ENCODE assay signal across 8 cellular contexts in the genomic region with DNA sequence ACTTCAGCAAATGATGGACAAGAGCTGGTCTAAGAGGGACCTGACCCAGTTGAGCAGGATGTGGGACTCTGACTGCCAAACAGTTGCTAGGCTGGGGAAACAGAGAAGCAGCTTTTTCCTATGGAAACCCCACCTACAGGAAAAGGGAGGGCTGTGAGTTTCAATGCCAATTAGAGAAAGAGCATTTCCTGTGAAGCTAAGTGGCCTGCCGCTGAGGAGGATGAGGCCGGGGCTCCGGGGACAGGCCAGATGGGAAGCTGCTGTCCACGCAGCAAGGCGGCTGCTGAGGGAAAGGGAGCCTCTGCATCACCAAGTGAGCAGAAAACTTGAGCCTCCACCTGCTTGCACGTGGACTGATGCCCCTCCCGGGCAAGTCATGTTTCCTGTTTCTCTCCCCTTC. TPM values are rescaled to one million over a fixed set of nuclear protein-coding genes. Genes with fewer than 3 reads are reported as not detected.
A peak's percentile ranks its signal among the peaks of the same experiment; 100 is the strongest.
DNase-seq lines count a peak whose midpoint lies in the region; ATAC-seq and TF ChIP-seq lines count a peak whose summit lies in the region.

A gene (minus strand): TSS at position 90 of the 400 bp plus-strand sequence. CDS start 351 bp downstream, outside the sequence.

- CTCF ChIA-PET in IMR-90 (lab: Yijun Ruan, JAX): interaction anchor here (0.6 to 1.5 kb wide), 4 partner anchors 34 to 293 kb away, joined by 3 read pairs; a partner anchor contains a TSS

- H3K4me1 ChIP-seq in IMR-90 (ENCODE audit: control insufficient read depth, insufficient read depth, low read length) (no peaks in the 10 kb centered on the region), left lung (peaks cover 9 to 58% of the 10 kb centered on the region in 2 donors)

- H3K4me3 ChIP-seq in IMR-90 (ENCODE audit: insufficient read depth, low read depth, low read length): no peak within 1 kb of the TSS
- peak within 1 kb of the TSS; percentile 15 to 31 for H3K4me3 ChIP-seq in left lung
- no peak within 1 kb of the TSS for H3K4me3 ChIP-seq in MG63

- no peak for TF ChIP-seq RAD21 in IMR-90 (IDR thresholded peaks at IDR 0.05; ENCODE audit: low read length)

- no peaks in the 10 kb centered on the region for H3K79me1 ChIP-seq in IMR-90 (ENCODE audit: low read depth in 1 of 2, low read length in 2 of 2)

- H4K20me1 ChIP-seq in IMR-90 (ENCODE audit: insufficient read depth, low read length): no peaks in the 10 kb centered on the region; the same call in 1 of the 2 replicates

- H3K18ac ChIP-seq in IMR-90 (ENCODE audit: low read depth, low read length): no peak within 1 kb of the TSS

- H2AK5ac ChIP-seq in IMR-90 (ENCODE audit: low read depth, low read length): no peak within 1 kb of the TSS

- H3K23ac ChIP-seq in IMR-90 (ENCODE audit: low read depth, low read length): peak within 1 kb of the TSS; percentile 25; the same call in 1 of the 2 replicates

- peak; percentile 27 for DNase-seq in AG08395 (ENCODE audit: low spot score)
- DNase-seq in IMR-90: peak; percentile 7
- peak; percentile 15 to 29 for DNase-seq in activated T-cell treated with anti-CD3 and anti-CD28 coated beads, Interleukin-2, amount 50 U/mL, for 72 hours
- DNase-seq in left lung: peak in 1 of 2 donors; percentile 80
- no peak for DNase-seq in NCI-H2029 (lab: John Stamatoyannopoulos, UW)
- no peak for DNase-seq in mesothelial cell of epicardium (ENCODE audit: low spot score in 2 of 2, unreplicated experiment in 2 of 2)
- no peak for DNase-seq in MG63

- no peak within 1 kb of the TSS for H2BK5ac ChIP-seq in IMR-90 (ENCODE audit: low read depth, low read length, poor library complexity, severe bottlenecking)

- no peak within 1 kb of the TSS for H4K91ac ChIP-seq in IMR-90 (ENCODE audit: insufficient read depth, low read depth, low read length)

- peak within 1 kb of the TSS; percentile 23 to 71 for H3K4me3 Mint-ChIP-seq in activated T-cell treated with anti-CD3 and anti-CD28 coated beads, Interleukin-2, amount 50 U/mL, for 72 hours
- no peak within 1 kb of the TSS for H3K4me3 Mint-ChIP-seq in mesothelial cell of epicardium

- H2AFZ ChIP-seq in IMR-90 (replicated peaks; ENCODE audit: low read length, poor library complexity): peak within 1 kb of the TSS; percentile 26

- H3K27me3 Mint-ChIP-seq in activated T-cell treated with anti-CD3 and anti-CD28 coated beads, Interleukin-2, amount 50 U/mL, for 72 hours (ENCODE audit: low read depth): no peaks in the 10 kb centered on the region
- no peaks in the 10 kb centered on the region for H3K27me3 Mint-ChIP-seq in mesothelial cell of epicardium (ENCODE audit: low read depth)

- H3K36me3 ChIP-seq in IMR-90 (ENCODE audit: control insufficient read depth, insufficient read depth, low read length) (no peaks in the 10 kb centered on the region), left lung (no peaks in the 10 kb centered on the region), MG63 (no peaks in the 10 kb centered on the region)

- no peak for TF ChIP-seq POLR2A in IMR-90 (IDR thresholded peaks at IDR 0.05; ENCODE audit: low read depth, low read length)

- no peaks in the 10 kb centered on the region for H3K9me3 Mint-ChIP-seq in activated T-cell treated with anti-CD3 and anti-CD28 coated beads, Interleukin-2, amount 50 U/mL, for 72 hours
- no peaks in the 10 kb centered on the region for H3K9me3 Mint-ChIP-seq in mesothelial cell of epicardium

- intact Hi-C loops in IMR-90 (cut with micrococcal nuclease) (no loop called here), left lung (cut with DNase I) (loop anchor here in 1 of 2 donors (10.0 kb wide), 1 partner anchor 73 kb away; no protein-coding TSS in a partner anchor)

- H3K56ac ChIP-seq in IMR-90 (ENCODE audit: extremely low read depth, insufficient read depth, low read length): no peak within 1 kb of the TSS

- H3K4me2 ChIP-seq in IMR-90 (ENCODE audit: low read depth, low read length): no peak within 1 kb of the TSS

- H2BK20ac ChIP-seq in IMR-90 (ENCODE audit: low read depth, low read length): no peak within 1 kb of the TSS

- no peaks in the 10 kb centered on the region for H3K36me3 Mint-ChIP-seq in activated T-cell treated with anti-CD3 and anti-CD28 coated beads, Interleukin-2, amount 50 U/mL, for 72 hours (ENCODE audit: insufficient read depth in 2 of 2)
- H3K36me3 Mint-ChIP-seq in mesothelial cell of epicardium: no peaks in the 10 kb centered on the region

- H3K9ac ChIP-seq in IMR-90 (ENCODE audit: low read depth, low read length): no peak within 1 kb of the TSS

- H4K8ac ChIP-seq in IMR-90 (ENCODE audit: low read depth in 2 of 2, low read length in 2 of 2): no peak within 1 kb of the TSS

- in situ Hi-C loops in IMR-90 (cut with MboI; ENCODE audit: low sequenced_read_pairs): loop anchor here (5.0 kb wide), 2 partner anchors 81 to 266 kb away; a partner anchor contains a TSS

- H3K9me1 ChIP-seq in IMR-90 (ENCODE audit: insufficient read depth, low read length): no peaks in the 10 kb centered on the region

- H3K27ac ChIP-seq in IMR-90 (ENCODE audit: insufficient read depth, low read length): no peak within 1 kb of the TSS
- peak within 1 kb of the TSS; percentile 33 to 69 for H3K27ac ChIP-seq in left lung

- POLR2A ChIA-PET in IMR-90 (lab: Charles Lee; ENCODE audit: unreplicated experiment): no interaction called here

- H3K4ac ChIP-seq in IMR-90 (ENCODE audit: low read depth, low read length): no peak within 1 kb of the TSS

- peaks cover 17% of the 10 kb centered on the region for H3K27me3 ChIP-seq in IMR-90 (ENCODE audit: control insufficient read depth, insufficient read depth, low read length)
- no peaks in the 10 kb centered on the region for H3K27me3 ChIP-seq in left lung
- no peaks in the 10 kb centered on the region for H3K27me3 ChIP-seq in MG63

- dilution Hi-C loops in IMR-90 (cut with HindIII; ENCODE audit: low sequenced_read_pairs, unreplicated experiment): no loop called here

- no peak within 1 kb of the TSS for H2AK9ac ChIP-seq in IMR-90 (replicated peaks; ENCODE audit: low read depth, low read length, poor library complexity)

- ATAC-seq in IMR-90 (ENCODE audit: low read depth) (no peak), left lung (peak; percentile 33), HG03342 (IDR thresholded peaks at IDR 0.05; ENCODE audit: unreplicated experiment) (no peak)
- peak in 1 of 2 donors; percentile 9 for ATAC-seq in activated T-cell treated with anti-CD3 and anti-CD28 coated beads, Interleukin-2, amount 50 U/mL, for 72 hours (replicated peaks in 1 of 2)

- peak within 1 kb of the TSS; percentile 64 for H3K27ac Mint-ChIP-seq in activated T-cell treated with anti-CD3 and anti-CD28 coated beads, Interleukin-2, amount 50 U/mL, for 72 hours
- H3K27ac Mint-ChIP-seq in mesothelial cell of epicardium: no peak within 1 kb of the TSS

- peaks cover 42% of the 10 kb centered on the region for H3K4me1 Mint-ChIP-seq in activated T-cell treated with anti-CD3 and anti-CD28 coated beads, Interleukin-2, amount 50 U/mL, for 72 hours (ENCODE audit: low read depth)
- H3K4me1 Mint-ChIP-seq in mesothelial cell of epicardium: peaks cover 10% of the 10 kb centered on the region

- BruUV-seq in IMR-90 (replicated peaks; lab: Mats Ljungman, UMichigan): no TSS peak

- no peak within 1 kb of the TSS for H4K5ac ChIP-seq in IMR-90 (ENCODE audit: low read depth, low read length)

- no peak within 1 kb of the TSS for H2BK120ac ChIP-seq in IMR-90 (ENCODE audit: low read depth, low read length)

- TF ChIP-seq CTCF in IMR-90 (conservative IDR thresholded peaks at IDR 0.05; ENCODE audit: low read depth, low read length) (no peak), left lung (IDR thresholded peaks at IDR 0.05) (no peak), mesothelial cell of epicardium (IDR thresholded peaks at IDR 0.05; ENCODE audit: unreplicated experiment) (no peak)

- H2BK15ac ChIP-seq in IMR-90 (ENCODE audit: low read depth, low read length): no peak within 1 kb of the TSS

- no peaks in the 10 kb centered on the region for H3K9me3 ChIP-seq in IMR-90 (ENCODE audit: control insufficient read depth, insufficient read depth, low read length)
- no peaks in the 10 kb centered on the region for H3K9me3 ChIP-seq in left lung
- H3K9me3 ChIP-seq in MG63: no peaks in the 10 kb centered on the region

- H3K14ac ChIP-seq in IMR-90 (replicated peaks; ENCODE audit: low read depth, low read length): no peak within 1 kb of the TSS

- WGBS in IMR-90 (ENCODE audit: extremely low coverage in 2 of 2, insufficient read length in 1 of 2), 2 experiments: 17% methylated on average over 7 of the region's 7 CpGs; no CpG with 5 or more reads in 1 of the 2 experiments

TF ChIP-seq in IMR-90, 13 proteins besides CTCF, POLR2A, EP300 and RAD21 (continues in another document):
- no peak for TF ChIP-seq FOS (IDR thresholded peaks at IDR 0.05; ENCODE audit: low read depth, low read length)
- TF ChIP-seq, protein P1, sequence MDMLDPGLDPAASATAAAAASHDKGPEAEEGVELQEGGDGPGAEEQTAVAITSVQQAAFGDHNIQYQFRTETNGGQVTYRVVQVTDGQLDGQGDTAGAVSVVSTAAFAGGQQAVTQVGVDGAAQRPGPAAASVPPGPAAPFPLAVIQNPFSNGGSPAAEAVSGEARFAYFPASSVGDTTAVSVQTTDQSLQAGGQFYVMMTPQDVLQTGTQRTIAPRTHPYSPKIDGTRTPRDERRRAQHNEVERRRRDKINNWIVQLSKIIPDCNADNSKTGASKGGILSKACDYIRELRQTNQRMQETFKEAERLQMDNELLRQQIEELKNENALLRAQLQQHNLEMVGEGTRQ (IDR thresholded peaks at IDR 0.05; ENCODE audit: low read depth, low read length): no peak
- TF ChIP-seq CHD1 (IDR thresholded peaks at IDR 0.05; ENCODE audit: low read depth, low read length): no peak
- TF ChIP-seq, protein P2, sequence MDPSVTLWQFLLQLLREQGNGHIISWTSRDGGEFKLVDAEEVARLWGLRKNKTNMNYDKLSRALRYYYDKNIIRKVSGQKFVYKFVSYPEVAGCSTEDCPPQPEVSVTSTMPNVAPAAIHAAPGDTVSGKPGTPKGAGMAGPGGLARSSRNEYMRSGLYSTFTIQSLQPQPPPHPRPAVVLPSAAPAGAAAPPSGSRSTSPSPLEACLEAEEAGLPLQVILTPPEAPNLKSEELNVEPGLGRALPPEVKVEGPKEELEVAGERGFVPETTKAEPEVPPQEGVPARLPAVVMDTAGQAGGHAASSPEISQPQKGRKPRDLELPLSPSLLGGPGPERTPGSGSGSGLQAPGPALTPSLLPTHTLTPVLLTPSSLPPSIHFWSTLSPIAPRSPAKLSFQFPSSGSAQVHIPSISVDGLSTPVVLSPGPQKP (IDR thresholded peaks at IDR 0.05; ENCODE audit: borderline replicate concordance, low read depth, low read length): no peak
- no peak for TF ChIP-seq RCOR1 (IDR thresholded peaks at IDR 0.05; ENCODE audit: insufficient replicate concordance, low read length)

RNA-seq across cellular contexts. Expression of the gene that starts here (rescaled TPM):
- total RNA-seq in IMR-90 (2012; rRNA removed) (under 0.01 and 0.18 TPM in 2 replicates), left lung (10 to 100 TPM in 1 of 2 donors, 1 to 10 TPM in 1; 9.8 to 15.6 TPM), mesothelial cell of epicardium (0.07 to 0.29 TPM (median 0.18 TPM) in 3 replicates)
- polyA plus RNA-seq in IMR-90 (2012; rRNA removed): 0.01 and 0.02 TPM in 2 replicates
- 0.01 TPM in 1 of 2 replicates, not detected in the other for polyA plus RNA-seq in IMR-90 (2012; cell fraction: cytosol; rRNA removed)
- 0.02 TPM in 1 of 2 replicates, not detected in the other for polyA plus RNA-seq in IMR-90 (2012; cell fraction: nucleus; rRNA removed; ENCODE audit: low replicate concordance)
- total RNA-seq in activated T-cell treated with anti-CD3 and anti-CD28 coated beads, Interleukin-2, amount 50 U/mL, for 72 hours: under 1 TPM; 0.31 to 0.58 TPM
- 8.4 TPM in 1 of 2 replicates, not detected in the other for total RNA-seq in MG63 (2014; rRNA removed; shearing (Covaris generic); ENCODE audit: low replicate concordance)

Comparison
In these comparisons a context has a peak if more than half of its experiments do, and no peak if none do; other contexts are left out.
1. Peak in DNase-seq in IMR-90; RNA of the gene not detected or under 1 TPM.
2. Peak in DNase-seq in activated T-cell treated with anti-CD3 and anti-CD28 coated beads, Interleukin-2, amount 50 U/mL, for 72 hours; RNA of the gene not detected or under 1 TPM.
3. H3K4me3 ChIP-seq: peak in left lung (2 of 2); none in IMR-90 (single experiment) and MG63 (single experiment).